Comparison of ENCODE assay signal across 14 cellular contexts in the genomic region with DNA sequence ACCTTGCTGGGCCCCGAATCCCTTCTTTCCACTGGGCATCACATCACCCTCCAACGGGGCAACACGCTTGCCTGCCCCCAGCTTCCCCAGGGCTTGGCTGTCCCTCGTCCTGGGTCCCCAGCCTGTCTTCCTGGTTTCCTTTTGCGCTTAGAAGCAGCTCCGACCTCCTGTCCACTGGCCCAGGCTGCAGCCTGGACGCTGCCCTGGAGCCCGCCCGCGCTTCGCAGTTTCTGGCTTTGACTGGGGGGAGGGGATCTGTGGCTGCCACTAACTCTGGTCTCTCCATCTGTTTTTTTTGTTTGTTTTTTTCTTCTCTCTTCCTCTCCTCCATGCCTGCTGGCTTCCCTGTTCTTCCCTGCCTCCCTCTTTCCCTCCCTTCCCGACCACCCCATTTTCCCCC. TPM values are rescaled to one million over a fixed set of nuclear protein-coding genes. Genes with fewer than 3 reads are reported as not detected.
DNase-seq lines count a peak whose midpoint lies in the region; ATAC-seq and TF ChIP-seq lines count a peak whose summit lies in the region.
"Had no signal": no experiment of that assay in that cellular context is flagged by ENCODE, and none has a peak within 500 bp of the region (broad histone marks: within the 10 kb centered on the region; RNA-seq: fewer than 3 reads in every experiment).

No MANE protein-coding gene starts in this region.

- H3K27ac Mint-ChIP-seq in activated naive CD4-positive, alpha-beta T cell treated with anti-CD3 and anti-CD28 coated beads for 36 hours = peak overlapping the region; percentile 30
- H3K27ac Mint-ChIP-seq in activated T-helper 1 cell treated with anti-CD3 and anti-CD28 coated beads, Interleukin-12 subunit alpha, Interleukin-12 subunit beta, Interleukin-2, Interleukin-4 antibody, amounts not matched to agents 30 ng/mL and 10 ng/mL and 1 ng/mL, durations not matched to agents 14 hours and 24 hours and 36 hours = peak overlapping the region; percentile 65

- DNase-seq in activated naive CD4-positive, alpha-beta T cell treated with anti-CD3 and anti-CD28 coated beads for 36 hours = no peak
- no peak for DNase-seq in activated naive CD4-positive, alpha-beta T cell treated with anti-CD3 and anti-CD28 coated beads, Interleukin-2, amount 50 U/mL, for 16 hours
- DNase-seq in activated T-helper 1 cell treated with anti-CD3 and anti-CD28 coated beads, Interleukin-12 subunit alpha, Interleukin-12 subunit beta, Interleukin-2, Interleukin-4 antibody, amounts not matched to agents 30 ng/mL and 10 ng/mL and 1 ng/mL, durations not matched to agents 14 hours and 24 hours and 36 hours (ENCODE audit: low spot score) = no peak
- DNase-seq in midbrain (lab: John Stamatoyannopoulos, UW) = peak; percentile 46
- no peak for DNase-seq in testis
- DNase-seq in SKM-1 treated with dmso at 0.1 percent for 144 hours (lab: John Stamatoyannopoulos, UW; ENCODE audit: unreplicated experiment) = no peak
- no peak for DNase-seq in globus pallidus (ENCODE audit: low spot score)
- DNase-seq: activated CD8-positive, alpha-beta memory T cell treated with anti-CD3 and anti-CD28 coated beads, Interleukin-2, amount 50 U/mL, for 4 hours; esophagus squamous epithelium had no signal

- no peak for ATAC-seq in HG02981 (IDR thresholded peaks at IDR 0.05; ENCODE audit: unreplicated experiment)
- ATAC-seq: left lobe of liver had no signal

- no peaks in the 10 kb centered on the region for H3K9me3 Mint-ChIP-seq in activated naive CD4-positive, alpha-beta T cell treated with anti-CD3 and anti-CD28 coated beads for 36 hours
- no peaks in the 10 kb centered on the region for H3K9me3 Mint-ChIP-seq in activated T-helper 1 cell treated with anti-CD3 and anti-CD28 coated beads, Interleukin-12 subunit alpha, Interleukin-12 subunit beta, Interleukin-2, Interleukin-4 antibody, amounts not matched to agents 30 ng/mL and 10 ng/mL and 1 ng/mL, durations not matched to agents 14 hours and 24 hours and 36 hours

- TF ChIP-seq POLR2A in testis (IDR thresholded peaks at IDR 0.05) = no peak

- CTCF ChIA-PET in activated naive CD4-positive, alpha-beta T cell treated with anti-CD3 and anti-CD28 coated beads for 36 hours (lab: Charles Lee) = interaction anchor here (0.5 to 8.2 kb wide), 4 partner anchors 47 to 131 kb away, joined by 3 to 251 read pairs (median 4); no protein-coding TSS in a partner anchor

- peaks cover 18% of the 10 kb centered on the region for H3K4me1 ChIP-seq in testis
- H3K4me1 ChIP-seq: SJSA1 had no signal

- H3K36me3 ChIP-seq in testis (ENCODE audit: low read depth, missing control alignments) = no peaks in the 10 kb centered on the region

- intact Hi-C loops in activated naive CD4-positive, alpha-beta T cell treated with anti-CD3 and anti-CD28 coated beads for 36 hours (cut with micrococcal nuclease) = no loop called here
- intact Hi-C loops in activated T-helper 1 cell treated with anti-CD3 and anti-CD28 coated beads, Interleukin-12 subunit alpha, Interleukin-12 subunit beta, Interleukin-2, Interleukin-4 antibody, amounts not matched to agents 30 ng/mL and 10 ng/mL and 1 ng/mL, durations not matched to agents 14 hours and 24 hours and 36 hours (cut with micrococcal nuclease) = no loop called here
- intact Hi-C loops in testis (cut with DNase I; ENCODE audit: low total_unique reads) = loop anchor here (5.0 kb wide), 1 partner anchor 65 kb away; no protein-coding TSS in a partner anchor

- H3K36me3 Mint-ChIP-seq in activated naive CD4-positive, alpha-beta T cell treated with anti-CD3 and anti-CD28 coated beads for 36 hours (ENCODE audit: low read depth) = peaks cover 22% of the 10 kb centered on the region
- H3K36me3 Mint-ChIP-seq in activated T-helper 1 cell treated with anti-CD3 and anti-CD28 coated beads, Interleukin-12 subunit alpha, Interleukin-12 subunit beta, Interleukin-2, Interleukin-4 antibody, amounts not matched to agents 30 ng/mL and 10 ng/mL and 1 ng/mL, durations not matched to agents 14 hours and 24 hours and 36 hours (ENCODE audit: low read depth) = peaks cover 30% of the 10 kb centered on the region

- no peak overlapping the region for H3K4me3 ChIP-seq in testis
- H3K4me3 ChIP-seq: coronary artery, esophagus squamous epithelium, HAP-1, SJSA1 had no signal

- no peaks in the 10 kb centered on the region for H3K9me3 ChIP-seq in testis
- H3K9me3 ChIP-seq: esophagus squamous epithelium, HAP-1, SJSA1 had no signal

- H3K27me3 Mint-ChIP-seq in activated naive CD4-positive, alpha-beta T cell treated with anti-CD3 and anti-CD28 coated beads for 36 hours (ENCODE audit: low read depth) = no peaks in the 10 kb centered on the region
- H3K27me3 Mint-ChIP-seq in activated T-helper 1 cell treated with anti-CD3 and anti-CD28 coated beads, Interleukin-12 subunit alpha, Interleukin-12 subunit beta, Interleukin-2, Interleukin-4 antibody, amounts not matched to agents 30 ng/mL and 10 ng/mL and 1 ng/mL, durations not matched to agents 14 hours and 24 hours and 36 hours (ENCODE audit: insufficient read depth) = no peaks in the 10 kb centered on the region

- H3K4me1 Mint-ChIP-seq in activated naive CD4-positive, alpha-beta T cell treated with anti-CD3 and anti-CD28 coated beads for 36 hours (ENCODE audit: low read depth) = peaks cover 16% of the 10 kb centered on the region
- H3K4me1 Mint-ChIP-seq in activated T-helper 1 cell treated with anti-CD3 and anti-CD28 coated beads, Interleukin-12 subunit alpha, Interleukin-12 subunit beta, Interleukin-2, Interleukin-4 antibody, amounts not matched to agents 30 ng/mL and 10 ng/mL and 1 ng/mL, durations not matched to agents 14 hours and 24 hours and 36 hours (ENCODE audit: low read depth) = peaks cover 23% of the 10 kb centered on the region

- no peaks in the 10 kb centered on the region for H3K27me3 ChIP-seq in testis
- H3K27me3 ChIP-seq: esophagus squamous epithelium, SJSA1 had no signal

- WGBS in testis, 2 donors = 63 to 75% methylated on average over 10 to 12 of the region's 12 CpGs

- H3K4me3 Mint-ChIP-seq in activated naive CD4-positive, alpha-beta T cell treated with anti-CD3 and anti-CD28 coated beads for 36 hours = no peak overlapping the region
- H3K4me3 Mint-ChIP-seq in activated T-helper 1 cell treated with anti-CD3 and anti-CD28 coated beads, Interleukin-12 subunit alpha, Interleukin-12 subunit beta, Interleukin-2, Interleukin-4 antibody, amounts not matched to agents 30 ng/mL and 10 ng/mL and 1 ng/mL, durations not matched to agents 14 hours and 24 hours and 36 hours = no peak overlapping the region

- TF ChIP-seq CTCF in testis (IDR thresholded peaks at IDR 0.05) = no peak

- peak overlapping the region; percentile 3 to 56 for H3K27ac ChIP-seq in testis
- H3K27ac ChIP-seq: SJSA1 had no signal

RNA-seq across cellular contexts. Expression of a gene that starts 11.7 kb away (rescaled TPM):
- total RNA-seq in activated naive CD4-positive, alpha-beta T cell treated with anti-CD3 and anti-CD28 coated beads for 36 hours = 100 to 1,000 TPM; 399 to 408 TPM
- total RNA-seq in activated T-helper 1 cell treated with anti-CD3 and anti-CD28 coated beads, Interleukin-12 subunit alpha, Interleukin-12 subunit beta, Interleukin-2, Interleukin-4 antibody, amounts not matched to agents 30 ng/mL and 10 ng/mL and 1 ng/mL, durations not matched to agents 14 hours and 24 hours and 36 hours = 536 and 558 TPM in 2 replicates
- 100 to 1,000 TPM; 246 to 253 TPM for total RNA-seq in testis
- polyA plus RNA-seq in testis (ENCODE audit: insufficient read depth, low read depth, low replicate concordance) = 263 TPM

RNA-seq across cellular contexts. Expression of a gene that starts 17.1 kb away (rescaled TPM):
- total RNA-seq in activated naive CD4-positive, alpha-beta T cell treated with anti-CD3 and anti-CD28 coated beads for 36 hours = 10 to 100 TPM; 81.5 to 83.2 TPM
- total RNA-seq in activated T-helper 1 cell treated with anti-CD3 and anti-CD28 coated beads, Interleukin-12 subunit alpha, Interleukin-12 subunit beta, Interleukin-2, Interleukin-4 antibody, amounts not matched to agents 30 ng/mL and 10 ng/mL and 1 ng/mL, durations not matched to agents 14 hours and 24 hours and 36 hours = 92.9 and 94.4 TPM in 2 replicates
- total RNA-seq in testis = 100 to 1,000 TPM; 360 to 463 TPM
- 268 TPM for polyA plus RNA-seq in testis (ENCODE audit: insufficient read depth, low read depth, low replicate concordance)

RNA-seq across cellular contexts. Expression of a gene that starts 55.4 kb away (rescaled TPM):
- total RNA-seq in activated naive CD4-positive, alpha-beta T cell treated with anti-CD3 and anti-CD28 coated beads for 36 hours = not detected
- not detected in 2 replicates for total RNA-seq in activated T-helper 1 cell treated with anti-CD3 and anti-CD28 coated beads, Interleukin-12 subunit alpha, Interleukin-12 subunit beta, Interleukin-2, Interleukin-4 antibody, amounts not matched to agents 30 ng/mL and 10 ng/mL and 1 ng/mL, durations not matched to agents 14 hours and 24 hours and 36 hours
- total RNA-seq in testis = 1 to 10 TPM; 6.9 to 7.7 TPM
- 23.3 TPM for polyA plus RNA-seq in testis (ENCODE audit: insufficient read depth, low read depth, low replicate concordance)

RNA-seq across cellular contexts. Expression of a gene that starts 58.8 kb away (rescaled TPM):
- 10 to 100 TPM; 48.9 to 51.3 TPM for total RNA-seq in activated naive CD4-positive, alpha-beta T cell treated with anti-CD3 and anti-CD28 coated beads for 36 hours
- total RNA-seq in activated T-helper 1 cell treated with anti-CD3 and anti-CD28 coated beads, Interleukin-12 subunit alpha, Interleukin-12 subunit beta, Interleukin-2, Interleukin-4 antibody, amounts not matched to agents 30 ng/mL and 10 ng/mL and 1 ng/mL, durations not matched to agents 14 hours and 24 hours and 36 hours = 93.7 and 101 TPM in 2 replicates
- 10 to 100 TPM; 44.3 to 44.6 TPM for total RNA-seq in testis
- polyA plus RNA-seq in testis (ENCODE audit: insufficient read depth, low read depth, low replicate concordance) = 27.8 TPM
